Comparison of ENCODE assay signal across 21 cellular contexts in genomic region chr20:13533946-13534345, GRCh38.
A peak's percentile ranks its signal among the peaks of the same experiment; 100 is the strongest.
DNase-seq lines count a peak whose midpoint lies in the region; ATAC-seq, FAIRE-seq and TF ChIP-seq lines count a peak whose summit lies in the region.
"Had no signal": no experiment of that assay in that cellular context is flagged by ENCODE, and none has a peak within 500 bp of the region (broad histone marks: within the 10 kb centered on the region; RNA-seq: fewer than 3 reads in every experiment).

No MANE protein-coding gene starts in this region.

- no peak overlapping the region for H3K4me3 ChIP-seq in bronchial epithelial cell (ENCODE audit: low read depth, low read length)
- H3K4me3 ChIP-seq: GM23338 had no signal

- no peaks in the 10 kb centered on the region for H3K27me3 ChIP-seq in bronchial epithelial cell (ENCODE audit: control insufficient read depth, insufficient read depth, low read length)

- FAIRE-seq in bronchial epithelial cell (lab: Jason Lieb, UNC) = peak; percentile 52
- FAIRE-seq: GM12891, GM18507 had no signal

- no peaks in the 10 kb centered on the region for H3K36me3 ChIP-seq in bronchial epithelial cell (ENCODE audit: control insufficient read depth, insufficient read depth, low read length)

- no peak for TF ChIP-seq CTCF in bronchial epithelial cell (IDR thresholded peaks at IDR 0.05; ENCODE audit: insufficient read depth, low read length, severe bottlenecking)

- no peak for ATAC-seq in HG03565 (IDR thresholded peaks at IDR 0.05; ENCODE audit: unreplicated experiment)
- ATAC-seq: GM23338, Panc1 had no signal

- DNase-seq in EH (ENCODE audit: low read depth) (peak; percentile 27), M059J (ENCODE audit: low read depth) (peak; percentile 69), bronchial epithelial cell (ENCODE audit: low read depth) (no peak), renal cortical epithelial cell (ENCODE audit: low read depth) (peak; percentile 21), NCI-H2107 treated with DMSO at 0.1 percent for 48 hours (lab: John Stamatoyannopoulos, UW; ENCODE audit: unreplicated experiment) (no peak)
- DNase-seq in activated effector memory CD4-positive, alpha-beta T cell treated with Interleukin-2 at 50 U/mL for 16 hours = no peak
- DNase-seq: CD4-positive, alpha-beta T cell; DMS53; GF-D8; MM.1S; NCI-H1092 treated with DMSO at 0.1 percent for 48 hours; NCI-H2081 treated with DMSO at 0.1 percent for 48 hours; NCI-H226; NCI-H524 treated with DMSO at 0.1 percent for 48 hours; Right ventricle myocardium superior; SK-N-SH had no signal

Comparison
In these comparisons a context has a peak if more than half of its experiments do, and no peak if none do; other contexts are left out.
1. DNase-seq: peak in EH (single experiment), M059J (single experiment) and renal cortical epithelial cell (single experiment); none in bronchial epithelial cell (single experiment), NCI-H2107 treated with DMSO at 0.1 percent for 48 hours (single experiment) and activated effector memory CD4-positive, alpha-beta T cell treated with Interleukin-2 at 50 U/mL for 16 hours (single experiment).